22 cellular contexts compared by ENCODE assay signal in the genomic region with DNA sequence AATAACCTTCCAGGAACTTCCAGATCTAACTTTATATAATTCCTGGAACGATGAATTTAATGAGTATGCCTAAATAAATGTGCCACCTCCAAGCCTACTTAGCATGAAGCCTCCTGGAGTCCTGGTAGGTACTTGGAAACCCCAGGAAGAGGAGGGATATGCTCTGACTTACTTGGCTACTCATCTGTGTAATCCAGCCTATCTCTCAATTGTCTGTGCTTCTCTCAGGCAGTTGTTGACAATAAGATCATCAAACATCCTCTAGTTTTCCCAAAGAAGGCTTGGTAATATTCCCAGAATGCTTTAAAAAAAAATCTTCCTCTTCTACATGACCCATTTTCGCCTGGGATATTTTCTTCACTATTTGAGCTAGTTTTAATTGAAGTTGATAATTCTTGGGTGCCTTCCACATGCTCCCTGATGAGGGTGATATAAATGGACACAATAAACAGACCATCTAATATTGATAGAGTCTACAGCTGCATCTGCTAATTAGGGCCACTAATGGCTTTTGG.
DNase-seq lines count a peak whose midpoint lies in the region; ATAC-seq, FAIRE-seq and TF ChIP-seq lines count a peak whose summit lies in the region.
"Had no signal": no experiment of that assay in that cellular context is flagged by ENCODE, and none has a peak within 500 bp of the region (broad histone marks: within the 10 kb centered on the region; RNA-seq: fewer than 3 reads in every experiment).

No MANE protein-coding gene starts in this region.

- H3K27me3 ChIP-seq in liver (ENCODE audit: control insufficient read depth in 4 of 4, insufficient read depth in 4 of 4, low read length in 3 of 4): no peaks in the 10 kb centered on the region
- no peaks in the 10 kb centered on the region; a peak in 1 of 5 replicates for H3K27me3 ChIP-seq in HepG2 (ENCODE audit: control insufficient read depth in 1 of 2, insufficient read depth in 2 of 2, low read length in 2 of 2)
- H3K27me3 ChIP-seq in ascending aorta: no peaks in the 10 kb centered on the region
- H3K27me3 ChIP-seq: SJCRH30 had no signal

- no peak for TF ChIP-seq EP300 in HepG2 (IDR thresholded peaks at IDR 0.05; ENCODE audit: low read depth in 2 of 2, low read length in 2 of 2)
- no peak for TF ChIP-seq EP300 in HepG2 (CRISPR knock-in tag; IDR thresholded peaks at IDR 0.05; ENCODE audit: borderline replicate concordance)

- WGBS in liver: 57% methylated on average over 2 of the region's 2 CpGs
- 13% methylated on average over 2 of the region's 2 CpGs for WGBS in HepG2 (ENCODE audit: low lambda C conversion rate)

- H2AFZ ChIP-seq in HepG2 (ENCODE audit: low read length): no peak overlapping the region

- ATAC-seq in HepG2 (no peak), GM18519 (IDR thresholded peaks at IDR 0.05; ENCODE audit: low FRiP score, unreplicated experiment) (no peak)

- DNase-seq in HepG2 (ENCODE audit: low spot score) (no peak), NCI-H69 (lab: John Stamatoyannopoulos, UW) (peak; percentile 98), kidney glomerular epithelial cell (lab: John Stamatoyannopoulos, UW) (peak; percentile 75), ascending aorta (ENCODE audit: low spot score in 2 of 2) (no peak), AML-193 (lab: John Stamatoyannopoulos, UW) (no peak), GM13976 (ENCODE audit: low spot score) (no peak)
- DNase-seq: DMS53, EL, GF-D8, Karpas-422, NCI-H2107, NCI-H2227 treated with DMSO at 0.1 percent for 48 hours, NCI-H510A, NCI-H82, OCI-M1, SJCRH30 had no signal

- no peaks in the 10 kb centered on the region for H4K20me1 ChIP-seq in HepG2 (ENCODE audit: insufficient read depth, low read length)

- in situ Hi-C loops in HepG2 (cut with HindIII; ENCODE audit: extremely low pct_ligation_motif_present, low pct_unique_long_range_greater_than_20kb) (no loop called here), GM13976 (cut with MboI; ENCODE audit: low sequenced_read_pairs, unreplicated experiment) (no loop called here)

- H3K36me3 ChIP-seq in liver (ENCODE audit: control insufficient read depth in 4 of 4, insufficient read depth in 3 of 4, low read depth in 1 of 4, low read length in 3 of 4) (no peaks in the 10 kb centered on the region), HepG2 (replicated peaks in 1 of 2; ENCODE audit: control insufficient read depth in 1 of 2, insufficient read depth in 2 of 2, low read length in 2 of 2) (no peaks in the 10 kb centered on the region), ascending aorta (no peaks in the 10 kb centered on the region)
- H3K36me3 ChIP-seq: SJCRH30 had no signal

- POLR2A ChIA-PET in HepG2 (lab: Yijun Ruan, JAX): no interaction called here

- no TSS peak for BruUV-seq in HepG2 (replicated peaks; lab: Mats Ljungman, UMichigan)

- no peaks in the 10 kb centered on the region for H3K79me2 ChIP-seq in HepG2 (ENCODE audit: insufficient read depth, low read length)

- TF ChIP-seq RAD21 in liver (IDR thresholded peaks at IDR 0.05) (no peak), HepG2 (CRISPR knock-in tag; IDR thresholded peaks at IDR 0.05) (no peak)

- FAIRE-seq in HepG2 (lab: Jason Lieb, UNC): no peak
- FAIRE-seq: A204.1, D721Med, H54, RCC 7860 had no signal

- TF ChIP-seq CTCF in liver (IDR thresholded peaks at IDR 0.05; ENCODE audit: low read depth, low read length, missing input control) (no peak), HepG2 (CRISPR knock-in tag; IDR thresholded peaks at IDR 0.05) (no peak), ascending aorta (IDR thresholded peaks at IDR 0.05) (no peak), GM13976 (IDR thresholded peaks at IDR 0.05; ENCODE audit: borderline replicate concordance, control extremely low read depth, extremely low read depth, insufficient read depth, missing control alignments) (no peak)

- no peaks in the 10 kb centered on the region for H3K9me3 ChIP-seq in liver (ENCODE audit: control insufficient read depth in 4 of 4, low read length in 3 of 4)
- H3K9me3 ChIP-seq in HepG2 (ENCODE audit: low read length): 0 out of 2 replicates have a peak, but pooled peaks cover 3% of the 10 kb centered on the region
- H3K9me3 ChIP-seq in ascending aorta: peaks cover 0 to 3% of the 10 kb centered on the region in 2 donors
- H3K9me3 ChIP-seq: SJCRH30 had no signal

- intact Hi-C loops in HepG2 (cut with micrococcal nuclease; ENCODE audit: unreplicated experiment) (no loop called here), ascending aorta (cut with DNase I) (no loop called here)

- no peak for TF ChIP-seq POLR2A in HepG2 (IDR thresholded peaks at IDR 0.05; ENCODE audit: insufficient read depth in 1 of 2, low read depth in 2 of 2, low read length in 2 of 2)

- CTCF ChIA-PET in HepG2 (lab: Yijun Ruan, JAX; ENCODE audit: low intra/inter-chr PET ratio, low total read pairs): no interaction called here

- no peak overlapping the region for H3K27ac ChIP-seq in liver (ENCODE audit: low read depth in 1 of 2, low read length in 2 of 2)
- no peak overlapping the region for H3K27ac ChIP-seq in HepG2 (ENCODE audit: extremely low read length, insufficient read depth, low read length)
- H3K27ac ChIP-seq in ascending aorta: no peak overlapping the region
- H3K27ac ChIP-seq: SJCRH30 had no signal

- no peak overlapping the region for H3K4me2 ChIP-seq in HepG2 (ENCODE audit: low read depth, low read length)

- no peaks in the 10 kb centered on the region for H3K4me1 ChIP-seq in liver (ENCODE audit: control insufficient read depth in 4 of 4, insufficient read depth in 4 of 4, low read length in 3 of 4)
- H3K4me1 ChIP-seq in HepG2 (ENCODE audit: insufficient read depth, low read length): no peaks in the 10 kb centered on the region
- H3K4me1 ChIP-seq in ascending aorta: no peaks in the 10 kb centered on the region
- H3K4me1 ChIP-seq: SJCRH30 had no signal

- H3K9ac ChIP-seq in liver (ENCODE audit: low read depth in 1 of 2, low read length in 2 of 2) (no peak overlapping the region), HepG2 (ENCODE audit: insufficient read depth, low read depth, low read length) (no peak overlapping the region)

- H3K4me3 ChIP-seq in liver (ENCODE audit: low read depth in 1 of 3, low read length in 3 of 3) (no peak overlapping the region), HepG2 (replicated peaks in 1 of 3; ENCODE audit: insufficient read depth in 1 of 3, low read depth in 2 of 3, low read length in 3 of 3) (no peak overlapping the region), ascending aorta (no peak overlapping the region)
- H3K4me3 ChIP-seq: SJCRH30 had no signal

TF ChIP-seq in liver, 16 proteins besides CTCF, POLR2A, EP300 and RAD21 (continues in another document):
- TF ChIP-seq, protein P1, sequence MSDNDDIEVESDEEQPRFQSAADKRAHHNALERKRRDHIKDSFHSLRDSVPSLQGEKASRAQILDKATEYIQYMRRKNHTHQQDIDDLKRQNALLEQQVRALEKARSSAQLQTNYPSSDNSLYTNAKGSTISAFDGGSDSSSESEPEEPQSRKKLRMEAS (IDR thresholded peaks at IDR 0.05): no peak
- TF ChIP-seq, protein P2, sequence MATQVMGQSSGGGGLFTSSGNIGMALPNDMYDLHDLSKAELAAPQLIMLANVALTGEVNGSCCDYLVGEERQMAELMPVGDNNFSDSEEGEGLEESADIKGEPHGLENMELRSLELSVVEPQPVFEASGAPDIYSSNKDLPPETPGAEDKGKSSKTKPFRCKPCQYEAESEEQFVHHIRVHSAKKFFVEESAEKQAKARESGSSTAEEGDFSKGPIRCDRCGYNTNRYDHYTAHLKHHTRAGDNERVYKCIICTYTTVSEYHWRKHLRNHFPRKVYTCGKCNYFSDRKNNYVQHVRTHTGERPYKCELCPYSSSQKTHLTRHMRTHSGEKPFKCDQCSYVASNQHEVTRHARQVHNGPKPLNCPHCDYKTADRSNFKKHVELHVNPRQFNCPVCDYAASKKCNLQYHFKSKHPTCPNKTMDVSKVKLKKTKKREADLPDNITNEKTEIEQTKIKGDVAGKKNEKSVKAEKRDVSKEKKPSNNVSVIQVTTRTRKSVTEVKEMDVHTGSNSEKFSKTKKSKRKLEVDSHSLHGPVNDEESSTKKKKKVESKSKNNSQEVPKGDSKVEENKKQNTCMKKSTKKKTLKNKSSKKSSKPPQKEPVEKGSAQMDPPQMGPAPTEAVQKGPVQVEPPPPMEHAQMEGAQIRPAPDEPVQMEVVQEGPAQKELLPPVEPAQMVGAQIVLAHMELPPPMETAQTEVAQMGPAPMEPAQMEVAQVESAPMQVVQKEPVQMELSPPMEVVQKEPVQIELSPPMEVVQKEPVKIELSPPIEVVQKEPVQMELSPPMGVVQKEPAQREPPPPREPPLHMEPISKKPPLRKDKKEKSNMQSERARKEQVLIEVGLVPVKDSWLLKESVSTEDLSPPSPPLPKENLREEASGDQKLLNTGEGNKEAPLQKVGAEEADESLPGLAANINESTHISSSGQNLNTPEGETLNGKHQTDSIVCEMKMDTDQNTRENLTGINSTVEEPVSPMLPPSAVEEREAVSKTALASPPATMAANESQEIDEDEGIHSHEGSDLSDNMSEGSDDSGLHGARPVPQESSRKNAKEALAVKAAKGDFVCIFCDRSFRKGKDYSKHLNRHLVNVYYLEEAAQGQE (IDR thresholded peaks at IDR 0.05): peak; percentile 91

TF ChIP-seq in HepG2, 621 proteins besides CTCF, POLR2A, EP300 and RAD21 (continues in another document):
- no peak for TF ChIP-seq ZNF570 (CRISPR knock-in tag; IDR thresholded peaks at IDR 0.05; ENCODE audit: borderline replicate concordance)
- TF ChIP-seq AKAP8 (CRISPR knock-in tag; IDR thresholded peaks at IDR 0.05): no peak
- no peak for TF ChIP-seq ZSCAN25 (CRISPR knock-in tag; IDR thresholded peaks at IDR 0.05)
- TF ChIP-seq CBX2 (IDR thresholded peaks at IDR 0.05; ENCODE audit: low read depth, low read length): no peak
- TF ChIP-seq CBX2 (CRISPR knock-in tag; IDR thresholded peaks at IDR 0.05; ENCODE audit: low read depth): no peak
- no peak for TF ChIP-seq ZSCAN30 (CRISPR knock-in tag; IDR thresholded peaks at IDR 0.05)
- TF ChIP-seq ZNF615 (CRISPR knock-in tag; IDR thresholded peaks at IDR 0.05; ENCODE audit: borderline replicate concordance): no peak
- TF ChIP-seq, protein P3, sequence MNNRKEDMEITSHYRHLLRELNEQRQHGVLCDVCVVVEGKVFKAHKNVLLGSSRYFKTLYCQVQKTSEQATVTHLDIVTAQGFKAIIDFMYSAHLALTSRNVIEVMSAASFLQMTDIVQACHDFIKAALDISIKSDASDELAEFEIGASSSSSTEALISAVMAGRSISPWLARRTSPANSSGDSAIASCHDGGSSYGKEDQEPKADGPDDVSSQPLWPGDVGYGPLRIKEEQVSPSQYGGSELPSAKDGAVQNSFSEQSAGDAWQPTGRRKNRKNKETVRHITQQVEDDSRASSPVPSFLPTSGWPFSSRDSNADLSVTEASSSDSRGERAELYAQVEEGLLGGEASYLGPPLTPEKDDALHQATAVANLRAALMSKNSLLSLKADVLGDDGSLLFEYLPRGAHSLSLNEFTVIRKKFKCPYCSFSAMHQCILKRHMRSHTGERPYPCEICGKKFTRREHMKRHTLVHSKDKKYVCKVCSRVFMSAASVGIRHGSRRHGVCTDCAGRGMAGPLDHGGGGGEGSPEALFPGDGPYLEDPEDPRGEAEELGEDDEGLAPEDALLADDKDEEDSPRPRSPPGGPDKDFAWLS (CRISPR knock-in tag; IDR thresholded peaks at IDR 0.05; ENCODE audit: borderline replicate concordance): no peak

Comparison
In these comparisons a context has a peak if more than half of its experiments do, and no peak if none do; other contexts are left out.
1. DNase-seq: peak in NCI-H69 (single experiment) and kidney glomerular epithelial cell (single experiment); none in HepG2 (single experiment), ascending aorta (0 of 2), AML-193 (0 of 2) and GM13976 (single experiment).